Comparison of ENCODE assay signal across 26 cellular contexts in the genomic region with DNA sequence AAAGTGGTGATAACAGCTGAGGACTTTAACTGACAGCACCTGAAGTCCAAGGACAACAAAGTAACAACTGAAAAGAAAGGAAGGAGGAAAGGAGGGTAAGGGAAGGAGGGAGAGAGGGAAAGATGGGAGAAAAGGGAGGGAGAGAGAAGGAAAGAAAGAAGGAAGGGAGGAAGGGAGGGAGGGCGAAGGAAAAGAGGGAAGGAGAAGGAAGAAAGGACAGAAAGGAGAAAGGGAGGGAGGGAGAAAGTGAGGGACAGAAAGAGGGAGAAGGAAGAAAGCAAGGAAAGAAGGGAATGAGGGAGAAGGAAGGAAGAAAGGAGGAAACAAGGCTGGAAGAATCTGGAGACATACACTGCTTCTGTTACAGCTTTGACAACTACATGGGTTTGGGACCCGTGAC.
DNase-seq lines count a peak whose midpoint lies in the region; ATAC-seq, FAIRE-seq and TF ChIP-seq lines count a peak whose summit lies in the region.
"Had no signal": no experiment of that assay in that cellular context is flagged by ENCODE, and none has a peak within 500 bp of the region (broad histone marks: within the 10 kb centered on the region; RNA-seq: fewer than 3 reads in every experiment).

No MANE protein-coding gene starts in this region.

- TF ChIP-seq POLR2A in K562 (conservative IDR thresholded peaks at IDR 0.05): no peak

- no peak for FAIRE-seq in K562 (lab: Jason Lieb, UNC)
- FAIRE-seq: A204.1, GM12878, GM12892, GM18507 had no signal

- POLR2A ChIA-PET in K562 (lab: Yijun Ruan, JAX): no interaction called here

- H3F3A ChIP-seq in GM23338 (replicated peaks; ENCODE audit: low read depth): no peaks in the 10 kb centered on the region

- no peak for TF ChIP-seq RAD21 in K562 (CRISPR knock-in tag; conservative IDR thresholded peaks at IDR 0.05 in 1 of 2, IDR thresholded peaks at IDR 0.05 in 1 of 2)

- no peak overlapping the region for H3K27ac Mint-ChIP-seq in GM23338
- peak overlapping the region; percentile 5 for H3K27ac Mint-ChIP-seq in stimulated activated effector memory CD8-positive, alpha-beta T cell treated with anti-CD3 and anti-CD28 coated beads, Interleukin-12 subunit alpha, Interleukin-12 subunit beta, amount 100 ng/mL, for 72 hours
- H3K27ac Mint-ChIP-seq: CD14-positive monocyte had no signal

- peaks cover 1% of the 10 kb centered on the region for H3K9me3 ChIP-seq in DND-41 (ENCODE audit: insufficient read depth, low read length, severe bottlenecking)
- H3K9me3 ChIP-seq in K562 (replicated peaks; ENCODE audit: control insufficient read depth, insufficient read depth, low read depth, low read length): no peaks in the 10 kb centered on the region
- H3K9me3 ChIP-seq: BE2C, BLaER1 had no signal

- TF ChIP-seq EP300 in K562 (IDR thresholded peaks at IDR 0.05; ENCODE audit: low read length): no peak

- H3K4me3 ChIP-seq in DND-41 (ENCODE audit: low read depth in 1 of 2, low read length in 2 of 2): no peak overlapping the region
- no peak overlapping the region for H3K4me3 ChIP-seq in GM23338
- H3K4me3 ChIP-seq in K562: no peak overlapping the region
- H3K4me3 ChIP-seq: BLaER1, GM12878 had no signal

- H3K9me3 Mint-ChIP-seq in GM23338: peaks cover 10% of the 10 kb centered on the region; the same call in 2 of the 3 replicates
- peaks cover 2% of the 10 kb centered on the region for H3K9me3 Mint-ChIP-seq in stimulated activated effector memory CD8-positive, alpha-beta T cell treated with anti-CD3 and anti-CD28 coated beads, Interleukin-12 subunit alpha, Interleukin-12 subunit beta, amount 100 ng/mL, for 72 hours

- H3K4me2 ChIP-seq in DND-41 (ENCODE audit: insufficient read depth, low read length) (no peak overlapping the region), GM23338 (no peak overlapping the region), K562 (ENCODE audit: insufficient read depth, low read length) (no peak overlapping the region)
- H3K4me2 ChIP-seq: BLaER1 had no signal

- no peaks in the 10 kb centered on the region; the same call in 2 of the 3 replicates for H3K36me3 Mint-ChIP-seq in GM23338 (ENCODE audit: low read depth)
- H3K36me3 Mint-ChIP-seq in stimulated activated effector memory CD8-positive, alpha-beta T cell treated with anti-CD3 and anti-CD28 coated beads, Interleukin-12 subunit alpha, Interleukin-12 subunit beta, amount 100 ng/mL, for 72 hours: no peaks in the 10 kb centered on the region
- H3K36me3 Mint-ChIP-seq: CD14-positive monocyte; CD4-positive, alpha-beta memory T cell; CD4-positive, CD25-positive, alpha-beta regulatory T cell; CD8-positive, alpha-beta memory T cell had no signal

- H2AFZ ChIP-seq in DND-41 (ENCODE audit: low read depth, low read length) (peak overlapping the region; percentile 21), GM23338 (0 out of 2 replicates have a peak overlapping the region, but pooled peaks have one; percentile 74), K562 (ENCODE audit: low read depth, low read length) (no peak overlapping the region)

- H4K20me1 ChIP-seq in DND-41 (ENCODE audit: insufficient read depth, low read length): no peaks in the 10 kb centered on the region
- no peaks in the 10 kb centered on the region for H4K20me1 ChIP-seq in GM23338 (replicated peaks; ENCODE audit: insufficient read depth)
- no peaks in the 10 kb centered on the region; the same call in 1 of the 2 replicates for H4K20me1 ChIP-seq in K562 (replicated peaks; ENCODE audit: control insufficient read depth, insufficient read depth, low read length)
- H4K20me1 ChIP-seq: BLaER1 had no signal

- H3K36me3 ChIP-seq in DND-41 (ENCODE audit: insufficient read depth, low read length) (no peaks in the 10 kb centered on the region), GM23338 (ENCODE audit: insufficient read depth) (0 out of 2 replicates have a peak, but pooled peaks cover 3% of the 10 kb centered on the region), K562 (ENCODE audit: control insufficient read depth, insufficient read depth, low read length) (no peaks in the 10 kb centered on the region)
- H3K36me3 ChIP-seq: BE2C, BLaER1 had no signal

- H3K4me1 Mint-ChIP-seq in GM23338: peaks cover 11% of the 10 kb centered on the region; the same call in 2 of the 3 replicates
- H3K4me1 Mint-ChIP-seq in stimulated activated effector memory CD8-positive, alpha-beta T cell treated with anti-CD3 and anti-CD28 coated beads, Interleukin-12 subunit alpha, Interleukin-12 subunit beta, amount 100 ng/mL, for 72 hours: peaks cover 7% of the 10 kb centered on the region
- H3K4me1 Mint-ChIP-seq: CD14-positive monocyte had no signal

- no peak overlapping the region for H3K4me3 Mint-ChIP-seq in GM23338
- no peak overlapping the region for H3K4me3 Mint-ChIP-seq in stimulated activated effector memory CD8-positive, alpha-beta T cell treated with anti-CD3 and anti-CD28 coated beads, Interleukin-12 subunit alpha, Interleukin-12 subunit beta, amount 100 ng/mL, for 72 hours
- H3K4me3 Mint-ChIP-seq: CD14-positive monocyte; CD4-positive, alpha-beta memory T cell; CD4-positive, CD25-positive, alpha-beta regulatory T cell; CD8-positive, alpha-beta memory T cell had no signal

- H3K27ac ChIP-seq in DND-41 (ENCODE audit: low read length) (no peak overlapping the region), GM23338 (ENCODE audit: low read depth) (no peak overlapping the region), K562 (ENCODE audit: extremely low read depth, low read depth, low read length) (no peak overlapping the region)
- H3K27ac ChIP-seq: BLaER1 had no signal

- TF ChIP-seq CTCF in DND-41 (IDR thresholded peaks at IDR 0.05; ENCODE audit: borderline replicate concordance, extremely low read depth, low read length, poor library complexity, severe bottlenecking): no peak
- no peak for TF ChIP-seq CTCF in GM23338 (conservative IDR thresholded peaks at IDR 0.05; ENCODE audit: low read depth in 2 of 2)
- no peak for TF ChIP-seq CTCF in K562 (IDR thresholded peaks at IDR 0.05 in 2 of 3, conservative IDR thresholded peaks at IDR 0.05 in 1 of 3; ENCODE audit: insufficient read depth in 2 of 3, low read depth in 1 of 3, low read length in 3 of 3)

- no peak for ATAC-seq in DND-41 (ENCODE audit: insufficient read depth, low read depth)
- no peak for ATAC-seq in GM23338
- ATAC-seq in K562: no peak
- ATAC-seq in stimulated activated effector memory CD8-positive, alpha-beta T cell treated with anti-CD3 and anti-CD28 coated beads, Interleukin-12 subunit alpha, Interleukin-12 subunit beta, amount 100 ng/mL, for 72 hours: no peak
- ATAC-seq in HG02852 (IDR thresholded peaks at IDR 0.05; ENCODE audit: unreplicated experiment): no peak
- ATAC-seq: GM12878 had no signal

- BruUV-seq in K562 (replicated peaks; lab: Mats Ljungman, UMichigan): no TSS peak

- CTCF ChIA-PET in K562 (lab: Yijun Ruan, JAX; ENCODE audit: low intra/inter-chr PET ratio): no interaction called here

- no peaks in the 10 kb centered on the region for H3K79me2 ChIP-seq in DND-41 (ENCODE audit: insufficient read depth, low read length)
- H3K79me2 ChIP-seq in GM23338 (replicated peaks; ENCODE audit: insufficient read depth): no peaks in the 10 kb centered on the region
- no peaks in the 10 kb centered on the region for H3K79me2 ChIP-seq in K562 (ENCODE audit: control insufficient read depth, insufficient read depth, low read length)

- WGBS in K562 (ENCODE audit: insufficient coverage, low coverage, missing lambda C conversion rate): 0% methylated on average over 1 of the region's 2 CpGs

- intact Hi-C loops in K562 (cut with micrococcal nuclease): no loop called here

- H3K9me1 ChIP-seq in K562 (ENCODE audit: control insufficient read depth, insufficient read depth, low read length): no peaks in the 10 kb centered on the region

- H3K9me2 ChIP-seq in GM23338 (ENCODE audit: insufficient read depth): peaks cover 4% of the 10 kb centered on the region; the same call in 1 of the 2 replicates

- H3K27me3 ChIP-seq in DND-41 (ENCODE audit: insufficient read depth, low read length, poor library complexity) (no peaks in the 10 kb centered on the region), GM23338 (ENCODE audit: insufficient read depth) (no peaks in the 10 kb centered on the region), K562 (ENCODE audit: control insufficient read depth in 2 of 2, insufficient read depth in 2 of 2, low read length in 2 of 2) (no peaks in the 10 kb centered on the region)
- H3K27me3 ChIP-seq: BE2C, BLaER1 had no signal

- H3K4me1 ChIP-seq in DND-41 (ENCODE audit: insufficient read depth, low read length) (peaks cover 3% of the 10 kb centered on the region; the same call in 1 of the 2 replicates), GM23338 (ENCODE audit: insufficient read depth) (no peaks in the 10 kb centered on the region), K562 (replicated peaks in 1 of 2; ENCODE audit: control insufficient read depth in 2 of 2, insufficient read depth in 2 of 2, low read length in 2 of 2) (no peaks in the 10 kb centered on the region)
- H3K4me1 ChIP-seq: BE2C had no signal

- in situ Hi-C loops in K562 (cut with MboI): no loop called here

- DNase-seq in DND-41 (no peak), GM23338 (ENCODE audit: low spot score) (no peak), K562 (ENCODE audit: extremely low read depth in 1 of 4, low spot score in 3 of 4) (no peak), DMS153 (lab: John Stamatoyannopoulos, UW) (no peak), NCI-H524 treated with DMSO at 0.1 percent for 48 hours (lab: John Stamatoyannopoulos, UW) (no peak), hypothalamus (lab: John Stamatoyannopoulos, UW) (no peak)
- no peak for DNase-seq in stimulated activated effector memory CD8-positive, alpha-beta T cell treated with anti-CD3 and anti-CD28 coated beads, Interleukin-12 subunit alpha, Interleukin-12 subunit beta, amount 100 ng/mL, for 72 hours (ENCODE audit: low spot score in 2 of 2)
- DNase-seq: 8988T; ACHN; BE2C; C1 segment of cervical spinal cord; CD4-positive, alpha-beta memory T cell; CD4-positive, CD25-positive, alpha-beta regulatory T cell; CD8-positive, alpha-beta memory T cell; COR-L47; DMS 273 treated with DMSO at 0.1 percent for 48 hours; DMS79 treated with DMSO at 0.1 percent for 48 hours; EL; GDM1 had no signal

- H3K9ac ChIP-seq in DND-41 (ENCODE audit: low read depth, low read length) (no peak overlapping the region), K562 (ENCODE audit: insufficient read depth in 1 of 2, low read depth in 2 of 2, low read length in 2 of 2) (no peak overlapping the region)
- H3K9ac ChIP-seq: BLaER1 had no signal

- H3K27me3 Mint-ChIP-seq in GM23338 (ENCODE audit: insufficient read depth, low read depth, poor library complexity): peaks cover 11% of the 10 kb centered on the region
- H3K27me3 Mint-ChIP-seq: CD4-positive, alpha-beta memory T cell; CD8-positive, alpha-beta memory T cell had no signal

TF ChIP-seq in GM23338, 12 proteins besides CTCF, POLR2A, EP300 and RAD21 (continues in another document):
- TF ChIP-seq ZNF331 (CRISPR knock-in tag; IDR thresholded peaks at IDR 0.05; ENCODE audit: low read depth): no peak

TF ChIP-seq in K562, 482 proteins besides CTCF, POLR2A, EP300 and RAD21 (continues in another document):
- no peak for TF ChIP-seq ZFP1 (CRISPR knock-in tag; IDR thresholded peaks at IDR 0.05)
- TF ChIP-seq XRCC3 (IDR thresholded peaks at IDR 0.05): no peak
